11 cellular contexts compared by ENCODE assay signal in genomic region chr1:10686404-10687040, GRCh38.
DNase-seq lines count a peak whose midpoint lies in the region; ATAC-seq and TF ChIP-seq lines count a peak whose summit lies in the region.
"Had no signal": no experiment of that assay in that cellular context is flagged by ENCODE, and none has a peak within 500 bp of the region (broad histone marks: within the 10 kb centered on the region; RNA-seq: fewer than 3 reads in every experiment).

No MANE protein-coding gene starts in this region.

- H3K36me3 ChIP-seq in cardiac muscle cell: no peaks in the 10 kb centered on the region
- no peaks in the 10 kb centered on the region for H3K36me3 ChIP-seq in muscle layer of colon (ENCODE audit: insufficient read depth, low read length)
- H3K36me3 ChIP-seq: ascending aorta had no signal

- H3K4me1 Mint-ChIP-seq in chondrocyte (ENCODE audit: low read depth) (peaks cover 9% of the 10 kb centered on the region), HFFc6 (ENCODE audit: low read depth) (no peaks in the 10 kb centered on the region)

- H3K9ac ChIP-seq in muscle layer of colon (ENCODE audit: low read length): peak overlapping the region; percentile 36

- H3K4me3 Mint-ChIP-seq in chondrocyte (ENCODE audit: unreplicated experiment) (no peak overlapping the region), HFFc6 (no peak overlapping the region)

- H3K4me1 ChIP-seq in cardiac muscle cell (ENCODE audit: low read depth): peaks cover 80% of the 10 kb centered on the region
- H3K4me1 ChIP-seq in muscle layer of colon (ENCODE audit: insufficient read depth, low read length): peaks cover 97% of the 10 kb centered on the region

- no peak for DNase-seq in cardiac muscle cell (ENCODE audit: low read depth in 1 of 2, low spot score in 1 of 2)
- DNase-seq in cardiac septum (ENCODE audit: low spot score): no peak
- DNase-seq in chondrocyte (ENCODE audit: low spot score): no peak
- DNase-seq in HFFc6: no peak
- no peak for DNase-seq in anterior cingulate cortex (lab: John Stamatoyannopoulos, UW)
- DNase-seq: activated CD4-positive, alpha-beta T cell treated with anti-CD3 and anti-CD28 coated beads, Interleukin-2, amount 50 U/mL, for 4 hours; AML-193 had no signal

- H3K27ac Mint-ChIP-seq in chondrocyte (ENCODE audit: unreplicated experiment): no peak overlapping the region
- H3K27ac Mint-ChIP-seq in HFFc6: no peak overlapping the region

- H3K36me3 Mint-ChIP-seq in chondrocyte (ENCODE audit: low read depth) (no peaks in the 10 kb centered on the region), HFFc6 (ENCODE audit: low read depth) (no peaks in the 10 kb centered on the region)

- H3K4me3 ChIP-seq in cardiac muscle cell (no peak overlapping the region), muscle layer of colon (ENCODE audit: low read depth in 1 of 2, low read length in 2 of 2) (no peak overlapping the region)
- H3K4me3 ChIP-seq: ascending aorta had no signal

- H3K27ac ChIP-seq in cardiac muscle cell (peak overlapping the region; percentile 93), muscle layer of colon (ENCODE audit: low read depth, low read length) (peak overlapping the region; percentile 96)

- TF ChIP-seq CTCF in cardiac muscle cell (IDR thresholded peaks at IDR 0.05; ENCODE audit: low read depth, low read length) (no peak), chondrocyte (IDR thresholded peaks at IDR 0.05) (peak; percentile 19), HFFc6 (IDR thresholded peaks at IDR 0.05) (no peak; the same call in 1 of the 2 replicates)

- H3K27me3 Mint-ChIP-seq in chondrocyte (ENCODE audit: low read depth) (peaks cover 2% of the 10 kb centered on the region), HFFc6 (ENCODE audit: insufficient read depth) (peaks cover 15% of the 10 kb centered on the region)

- H3K27me3 ChIP-seq in cardiac muscle cell (no peaks in the 10 kb centered on the region), muscle layer of colon (ENCODE audit: control insufficient read depth in 1 of 2, insufficient read depth in 2 of 2, low read length in 2 of 2) (no peaks in the 10 kb centered on the region)
- H3K27me3 ChIP-seq: ascending aorta had no signal

- H3K9me3 Mint-ChIP-seq in chondrocyte (ENCODE audit: low read depth) (no peaks in the 10 kb centered on the region), HFFc6 (no peaks in the 10 kb centered on the region)

- ATAC-seq in GM18873 (IDR thresholded peaks at IDR 0.05; ENCODE audit: low FRiP score, unreplicated experiment) (no peak), HG03442 (IDR thresholded peaks at IDR 0.05; ENCODE audit: unreplicated experiment) (no peak)

- no peaks in the 10 kb centered on the region for H3K9me3 ChIP-seq in cardiac muscle cell (ENCODE audit: low read depth)
- no peaks in the 10 kb centered on the region for H3K9me3 ChIP-seq in muscle layer of colon (ENCODE audit: low read length)
- H3K9me3 ChIP-seq: ascending aorta had no signal

- intact Hi-C loops in cardiac septum (cut with DNase I): loop anchor here (5.0 kb wide), 1 partner anchor 176 kb away; no protein-coding TSS in a partner anchor
